Comparison of ENCODE assay signal across 17 cellular contexts in genomic region chr19:55355213-55355821, GRCh38. TPM values are rescaled to one million over a fixed set of nuclear protein-coding genes. Genes with fewer than 3 reads are reported as not detected.
DNase-seq lines count a peak whose midpoint lies in the region; ATAC-seq, FAIRE-seq and TF ChIP-seq lines count a peak whose summit lies in the region.
"Had no signal": no experiment of that assay in that cellular context is flagged by ENCODE, and none has a peak within 500 bp of the region (broad histone marks: within the 10 kb centered on the region; RNA-seq: fewer than 3 reads in every experiment).

No MANE protein-coding gene starts in this region.

- H3K27ac Mint-ChIP-seq in CD4-positive, alpha-beta memory T cell = peak overlapping the region in 1 of 7 donors; percentile 9
- H3K27ac Mint-ChIP-seq: nephron progenitor cell had no signal

- TF ChIP-seq CTCF in HEK293 (tag by site-specific recombination; IDR thresholded peaks at IDR 0.05) (no peak), kidney (IDR thresholded peaks at IDR 0.05; ENCODE audit: borderline replicate concordance, extremely low read depth, insufficient read depth) (no peak)

- peaks cover 30 to 47% of the 10 kb centered on the region in 2 donors for H3K27me3 Mint-ChIP-seq in CD4-positive, alpha-beta memory T cell

- no peak overlapping the region for H3K4me3 ChIP-seq in CD4-positive, alpha-beta memory T cell (ENCODE audit: low read length in 2 of 2)
- H3K4me3 ChIP-seq in HEK293 (ENCODE audit: low read depth, low read length) (no peak overlapping the region), kidney (ENCODE audit: low read length in 2 of 2) (no peak overlapping the region)

- no peaks in the 10 kb centered on the region for H3K9me3 Mint-ChIP-seq in CD4-positive, alpha-beta memory T cell
- H3K9me3 Mint-ChIP-seq: nephron progenitor cell had no signal

- peaks cover 18% of the 10 kb centered on the region for H3K4me1 ChIP-seq in CD4-positive, alpha-beta memory T cell (ENCODE audit: insufficient read depth, low read length)
- peaks cover 8% of the 10 kb centered on the region; the same call in 1 of the 2 replicates for H3K4me1 ChIP-seq in HEK293 (ENCODE audit: control insufficient read depth, insufficient read depth, low read length)
- peaks cover 0 to 6% of the 10 kb centered on the region in 2 donors for H3K4me1 ChIP-seq in kidney (ENCODE audit: control insufficient read depth in 1 of 2, insufficient read depth in 1 of 2, low read depth in 1 of 2, low read length in 2 of 2)

- CTCF ChIA-PET in CD4-positive, alpha-beta memory T cell (lab: Charles Lee; ENCODE audit: partially characterized antibody) = interaction anchor here (0.8 kb wide), 1 partner anchor 63 kb away, joined by 3 read pairs; no protein-coding TSS in a partner anchor
- CTCF ChIA-PET in HEK293 (lab: Yijun Ruan, JAX) = interaction anchor here (0.6 to 1.6 kb wide), 4 partner anchors 16 to 145 kb away, joined by 3 to 4 read pairs (median 3); partner anchors contain the start of gene KMT5C

- intact Hi-C loops in CD4-positive, alpha-beta memory T cell (cut with micrococcal nuclease) = no loop called here
- intact Hi-C loops in kidney (cut with DNase I) = no loop called here

- no peaks in the 10 kb centered on the region for H3K36me3 ChIP-seq in CD4-positive, alpha-beta memory T cell (ENCODE audit: insufficient read depth, low read length)
- no peaks in the 10 kb centered on the region for H3K36me3 ChIP-seq in HEK293 (ENCODE audit: control insufficient read depth in 2 of 2, insufficient read depth in 1 of 2, low read length in 2 of 2)
- H3K36me3 ChIP-seq in kidney (ENCODE audit: control insufficient read depth in 1 of 2, insufficient read depth in 2 of 2, low read length in 2 of 2) = no peaks in the 10 kb centered on the region
- H3K36me3 ChIP-seq: esophagus muscularis mucosa, heart left ventricle, left lung, Peyer's patch, right atrium auricular region had no signal

- H3K4me3 Mint-ChIP-seq in CD4-positive, alpha-beta memory T cell = peak overlapping the region in 6 of 8 donors; percentile 3 to 44 (median 20)
- H3K4me3 Mint-ChIP-seq: nephron progenitor cell had no signal

- peaks cover 29% of the 10 kb centered on the region for H3K27me3 ChIP-seq in CD4-positive, alpha-beta memory T cell (ENCODE audit: insufficient read depth, low read length)
- H3K27me3 ChIP-seq: testis had no signal

- FAIRE-seq in kidney (lab: Jason Lieb, UNC) = no peak

- POLR2A ChIA-PET in CD4-positive, alpha-beta memory T cell (lab: Charles Lee; ENCODE audit: partially characterized antibody) = interaction anchor here (0.9 to 1.1 kb wide), 2 partner anchors 16 to 29 kb away, joined by 3 to 4 read pairs; partner anchors contain the start of genes KMT5C and TMEM238
- POLR2A ChIA-PET in HEK293 (lab: Yijun Ruan, JAX) = interaction anchor here (0.7 to 1.8 kb wide), 3 partner anchors 10 to 16 kb away, joined by 4 to 8 read pairs (median 4); partner anchors contain the start of genes IL11 and KMT5C

- DNase-seq in CD4-positive, alpha-beta memory T cell = no peak
- DNase-seq in amniotic epithelial cell (ENCODE audit: low read depth) (peak; percentile 32), kidney (peak; percentile 73), dedifferentiated amniotic fluid mesenchymal stem cell (ENCODE audit: extremely low spot score) (no peak), NCI-H1694 treated with DMSO at 0.1 percent for 48 hours (lab: John Stamatoyannopoulos, UW) (no peak)
- DNase-seq: C1 segment of cervical spinal cord, heart left ventricle, nephron progenitor cell, Peyer's patch, T-helper 1 cell had no signal

- no peaks in the 10 kb centered on the region for H3K9me3 ChIP-seq in CD4-positive, alpha-beta memory T cell (ENCODE audit: control insufficient read depth in 1 of 2, low read length in 2 of 2)
- H3K9me3 ChIP-seq in HEK293 (ENCODE audit: control insufficient read depth, insufficient read depth, low read depth, low read length) (no peaks in the 10 kb centered on the region), kidney (ENCODE audit: control insufficient read depth in 1 of 2, low read length in 2 of 2) (no peaks in the 10 kb centered on the region)
- H3K9me3 ChIP-seq: esophagus muscularis mucosa, heart left ventricle, left lung, Peyer's patch, right atrium auricular region, testis had no signal

- no peak overlapping the region for H3K27ac ChIP-seq in CD4-positive, alpha-beta memory T cell (ENCODE audit: low read depth, low read length)
- H3K27ac ChIP-seq in HEK293 (ENCODE audit: extremely low read depth, low read depth, low read length) (no peak overlapping the region), kidney (ENCODE audit: low read depth in 2 of 2, low read length in 2 of 2) (no peak overlapping the region)
- H3K27ac ChIP-seq: esophagus muscularis mucosa, heart left ventricle, left lung, Peyer's patch, right atrium auricular region, testis had no signal

- peaks cover 4 to 33% (median 8%) of the 10 kb centered on the region in 4 donors for H3K4me1 Mint-ChIP-seq in CD4-positive, alpha-beta memory T cell

- no peak for ATAC-seq in HG03175 (IDR thresholded peaks at IDR 0.05; ENCODE audit: unreplicated experiment)
- ATAC-seq: heart left ventricle had no signal

- no peaks in the 10 kb centered on the region for H3K36me3 Mint-ChIP-seq in CD4-positive, alpha-beta memory T cell

- H3K9ac ChIP-seq in kidney (ENCODE audit: low read length in 2 of 2) = no peak overlapping the region

TF ChIP-seq in HEK293, 187 proteins besides CTCF, POLR2A, EP300 and RAD21 (continues in another document):
- TF ChIP-seq YY2 (tag by site-specific recombination; IDR thresholded peaks at IDR 0.05) (no peak), ZBTB17 (tag by site-specific recombination; IDR thresholded peaks at IDR 0.05) (peak; percentile 73), ZSCAN16 (tag by site-specific recombination; IDR thresholded peaks at IDR 0.05) (no peak), ZBTB6 (tag by site-specific recombination; IDR thresholded peaks at IDR 0.05) (no peak), ZNF521 (tag by site-specific recombination; IDR thresholded peaks at IDR 0.05) (no peak), ZNF664 (tag by site-specific recombination; IDR thresholded peaks at IDR 0.05) (peak; percentile 98), GLIS1 (tag by site-specific recombination; IDR thresholded peaks at IDR 0.05) (peak; percentile 30; the same call in 1 of the 2 replicates), ZNF335 (tag by site-specific recombination; conservative IDR thresholded peaks at IDR 0.05) (no peak), ZNF214 (tag by site-specific recombination; IDR thresholded peaks at IDR 0.05; ENCODE audit: borderline replicate concordance) (no peak), KLF8 (tag by site-specific recombination; IDR thresholded peaks at IDR 0.05) (peak; percentile 23; the same call in 1 of the 2 replicates), ZNF239 (tag by site-specific recombination; IDR thresholded peaks at IDR 0.05) (no peak), ZBTB10 (tag by site-specific recombination; IDR thresholded peaks at IDR 0.05) (0 out of 2 replicates have a peak, but pooled peaks have one; percentile 16), PRDM1 (tag by site-specific recombination; IDR thresholded peaks at IDR 0.05) (0 out of 2 replicates have a peak, but pooled peaks have one; percentile 13), ZNF558 (tag by site-specific recombination; IDR thresholded peaks at IDR 0.05) (no peak)

RNA-seq across cellular contexts. Expression of gene COX6B2, which starts 0.8 kb away (rescaled TPM):
- total RNA-seq in CD4-positive, alpha-beta memory T cell = under 1 TPM in 1 of 2 experiments, not detected in 1; 0.38 TPM
- polyA plus RNA-seq in CD4-positive, alpha-beta memory T cell = not detected
- 3.8 TPM for total RNA-seq in kidney
- polyA plus RNA-seq in kidney (ENCODE audit: insufficient read depth, low read depth, low replicate concordance) = 0.62 TPM
- total RNA-seq: Peyer's patch, right atrium auricular region had no signal
- polyA plus RNA-seq: heart left ventricle had no signal

RNA-seq across cellular contexts. Expression of gene GARIN5B, which starts 7.7 kb away (rescaled TPM):
- total RNA-seq in CD4-positive, alpha-beta memory T cell = not detected
- not detected for polyA plus RNA-seq in CD4-positive, alpha-beta memory T cell
- total RNA-seq in kidney = not detected
- not detected for polyA plus RNA-seq in kidney (ENCODE audit: insufficient read depth, low read depth, low replicate concordance)
- total RNA-seq: esophagus muscularis mucosa, G401, heart left ventricle, left lung, Peyer's patch, right atrium auricular region had no signal
- polyA plus RNA-seq: heart left ventricle had no signal

RNA-seq across cellular contexts. Expression of gene IL11, which starts 14.9 kb away (rescaled TPM):
- total RNA-seq in CD4-positive, alpha-beta memory T cell = under 1 TPM; 0.32 to 0.47 TPM
- polyA plus RNA-seq in CD4-positive, alpha-beta memory T cell = not detected
- 0.47 TPM for total RNA-seq in kidney
- polyA plus RNA-seq in kidney (ENCODE audit: insufficient read depth, low read depth, low replicate concordance) = 0.37 TPM
- total RNA-seq: Peyer's patch had no signal

RNA-seq across cellular contexts. Expression of gene KMT5C, which starts 15.6 kb away (rescaled TPM):
- 10 to 100 TPM; 23.1 to 23.5 TPM for total RNA-seq in CD4-positive, alpha-beta memory T cell
- 1 to 10 TPM in 1 of 2 donors, under 1 TPM in 1; 0.60 to 1.5 TPM for polyA plus RNA-seq in CD4-positive, alpha-beta memory T cell
- 13.0 TPM for total RNA-seq in kidney
- 4.1 TPM for polyA plus RNA-seq in kidney (ENCODE audit: insufficient read depth, low read depth, low replicate concordance)

RNA-seq across cellular contexts. Expression of gene TMEM190, which starts 21.3 kb away (rescaled TPM):
- total RNA-seq in CD4-positive, alpha-beta memory T cell = not detected
- polyA plus RNA-seq in CD4-positive, alpha-beta memory T cell = not detected
- not detected for total RNA-seq in kidney
- polyA plus RNA-seq in kidney (ENCODE audit: insufficient read depth, low read depth, low replicate concordance) = not detected
- total RNA-seq: esophagus muscularis mucosa, heart left ventricle, Peyer's patch, right atrium auricular region had no signal
- polyA plus RNA-seq: heart left ventricle had no signal

Comparison
In these comparisons a context has a peak if more than half of its experiments do, and no peak if none do; other contexts are left out.
1. DNase-seq: peak in amniotic epithelial cell (single experiment) and kidney (single experiment); none in CD4-positive, alpha-beta memory T cell (0 of 5), dedifferentiated amniotic fluid mesenchymal stem cell (single experiment) and NCI-H1694 treated with DMSO at 0.1 percent for 48 hours (single experiment).